8 cellular contexts compared by ENCODE assay signal in genomic region chr9:93577045-93577939, GRCh38. TPM values are rescaled to one million over a fixed set of nuclear protein-coding genes. Genes with fewer than 3 reads are reported as not detected.
A peak's percentile ranks its signal among the peaks of the same experiment; 100 is the strongest.
DNase-seq lines count a peak whose midpoint lies in the region; ATAC-seq and TF ChIP-seq lines count a peak whose summit lies in the region.

No MANE protein-coding gene starts in this region.

- H3K9me3 ChIP-seq in right atrium auricular region (no peaks in the 10 kb centered on the region), sigmoid colon (no peaks in the 10 kb centered on the region)

- H3K4me1 ChIP-seq in right atrium auricular region (peaks cover 0 to 61% of the 10 kb centered on the region in 2 donors), sigmoid colon (peaks cover 0 to 65% (median 56%) of the 10 kb centered on the region in 4 donors)

- TF ChIP-seq CTCF in 22Rv1 (IDR thresholded peaks at IDR 0.05) (no peak), right atrium auricular region (IDR thresholded peaks at IDR 0.05) (no peak), sigmoid colon (IDR thresholded peaks at IDR 0.05) (no peak)

- no peak for TF ChIP-seq POLR2A in sigmoid colon (IDR thresholded peaks at IDR 0.05)

- H3K4me1 Mint-ChIP-seq in activated naive CD8-positive, alpha-beta T cell treated with anti-CD3 and anti-CD28 coated beads, Interleukin-2, amount 50 U/mL, for 24 hours = peaks cover 30% of the 10 kb centered on the region

- H3K27me3 ChIP-seq in right atrium auricular region = no peaks in the 10 kb centered on the region
- H3K27me3 ChIP-seq in sigmoid colon = no peaks in the 10 kb centered on the region

- intact Hi-C loops in sigmoid colon (cut with DNase I) = no loop called here

- H3K27ac Mint-ChIP-seq in activated naive CD8-positive, alpha-beta T cell treated with anti-CD3 and anti-CD28 coated beads, Interleukin-2, amount 50 U/mL, for 24 hours = peak overlapping the region; percentile 80

- no peaks in the 10 kb centered on the region for H3K36me3 ChIP-seq in right atrium auricular region
- no peaks in the 10 kb centered on the region for H3K36me3 ChIP-seq in sigmoid colon

- H3K36me3 Mint-ChIP-seq in activated naive CD8-positive, alpha-beta T cell treated with anti-CD3 and anti-CD28 coated beads, Interleukin-2, amount 50 U/mL, for 24 hours (ENCODE audit: low read depth) = no peaks in the 10 kb centered on the region

- H3K4me3 Mint-ChIP-seq in activated naive CD8-positive, alpha-beta T cell treated with anti-CD3 and anti-CD28 coated beads, Interleukin-2, amount 50 U/mL, for 24 hours = peak overlapping the region; percentile 84

- ATAC-seq in GM18498 (IDR thresholded peaks at IDR 0.05; ENCODE audit: unreplicated experiment) = peak; percentile 26
- ATAC-seq in activated naive CD8-positive, alpha-beta T cell treated with anti-CD3 and anti-CD28 coated beads, Interleukin-2, amount 50 U/mL, for 24 hours = peak; percentile 9

- peak; percentile 34 for DNase-seq in activated naive CD8-positive, alpha-beta T cell treated with anti-CD3 and anti-CD28 coated beads, Interleukin-2, amount 50 U/mL, for 24 hours
- DNase-seq in right atrium auricular region (ENCODE audit: low spot score) (peak; percentile 58), sigmoid colon (no peak), SK-N-DZ (ENCODE audit: low spot score) (no peak), MV-4-11 (lab: John Stamatoyannopoulos, UW) (no peak)

- 1 to 2% methylated on average over 76 of the region's 76 CpGs for WGBS in sigmoid colon, 2 donors

- no peaks in the 10 kb centered on the region for H3K27me3 Mint-ChIP-seq in activated naive CD8-positive, alpha-beta T cell treated with anti-CD3 and anti-CD28 coated beads, Interleukin-2, amount 50 U/mL, for 24 hours

- H3K27ac ChIP-seq in 22Rv1 (peak overlapping the region; percentile 74), right atrium auricular region (peak overlapping the region; percentile 89), sigmoid colon (peak overlapping the region; percentile 80 to 98 (median 95))

- no peaks in the 10 kb centered on the region for H3K9me3 Mint-ChIP-seq in activated naive CD8-positive, alpha-beta T cell treated with anti-CD3 and anti-CD28 coated beads, Interleukin-2, amount 50 U/mL, for 24 hours

- TF ChIP-seq RAD21 in Ishikawa (IDR thresholded peaks at IDR 0.05; ENCODE audit: low read depth) = no peak

- TF ChIP-seq EP300 in Ishikawa (IDR thresholded peaks at IDR 0.05; ENCODE audit: borderline replicate concordance) (no peak), sigmoid colon (IDR thresholded peaks at IDR 0.05) (no peak)

- H3K4me3 ChIP-seq in right atrium auricular region = peak overlapping the region; percentile 79 to 84
- peak overlapping the region; percentile 49 to 96 (median 84) for H3K4me3 ChIP-seq in sigmoid colon

TF ChIP-seq in Ishikawa, 13 proteins besides CTCF, POLR2A, EP300 and RAD21:
- TF ChIP-seq YY1 (IDR thresholded peaks at IDR 0.05; ENCODE audit: low read depth) (peak; percentile 62; the same call in 1 of the 2 replicates), ZBTB7A (IDR thresholded peaks at IDR 0.05; ENCODE audit: low read depth) (0 out of 2 replicates have a peak, but pooled peaks have one; percentile 38), TAF1 (IDR thresholded peaks at IDR 0.05; ENCODE audit: low read depth) (peak; percentile 27), REST (IDR thresholded peaks at IDR 0.05; ENCODE audit: low read depth) (no peak), NFIC (IDR thresholded peaks at IDR 0.05) (peak; percentile 59), TEAD4 (IDR thresholded peaks at IDR 0.05) (0 out of 2 replicates have a peak, but pooled peaks have one; percentile 9), TCF12 (IDR thresholded peaks at IDR 0.05; ENCODE audit: low read depth) (no peak)
- TF ChIP-seq, protein P1, sequence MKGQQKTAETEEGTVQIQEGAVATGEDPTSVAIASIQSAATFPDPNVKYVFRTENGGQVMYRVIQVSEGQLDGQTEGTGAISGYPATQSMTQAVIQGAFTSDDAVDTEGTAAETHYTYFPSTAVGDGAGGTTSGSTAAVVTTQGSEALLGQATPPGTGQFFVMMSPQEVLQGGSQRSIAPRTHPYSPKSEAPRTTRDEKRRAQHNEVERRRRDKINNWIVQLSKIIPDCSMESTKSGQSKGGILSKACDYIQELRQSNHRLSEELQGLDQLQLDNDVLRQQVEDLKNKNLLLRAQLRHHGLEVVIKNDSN (IDR thresholded peaks at IDR 0.05) = 0 out of 2 replicates have a peak, but pooled peaks have one; percentile 2
- TF ChIP-seq, protein P2, sequence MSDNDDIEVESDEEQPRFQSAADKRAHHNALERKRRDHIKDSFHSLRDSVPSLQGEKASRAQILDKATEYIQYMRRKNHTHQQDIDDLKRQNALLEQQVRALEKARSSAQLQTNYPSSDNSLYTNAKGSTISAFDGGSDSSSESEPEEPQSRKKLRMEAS (IDR thresholded peaks at IDR 0.05) = peak; percentile 46; the same call in 1 of the 2 replicates
TF ChIP-seq in Ishikawa: peak in this region for 7.

RNA-seq across cellular contexts. Expression of gene PHF2, which starts 0.9 kb away (rescaled TPM):
- total RNA-seq in right atrium auricular region (10 to 100 TPM; 24.7 to 29.3 TPM), sigmoid colon (10 to 100 TPM; 21.4 to 31.9 (median 28.5) TPM)
- polyA plus RNA-seq in sigmoid colon = 10 to 100 TPM; 10.9 to 16.7 (median 12.6) TPM
- polyA plus RNA-seq in SK-N-DZ (2014; cell fraction: cytosol; rRNA removed) = 19.9 and 24.4 TPM in 2 replicates
- 21.9 and 23.1 TPM in 2 replicates for polyA plus RNA-seq in SK-N-DZ (2014; cell fraction: nucleus; rRNA removed)

Comparison
In these comparisons a context has a peak if more than half of its experiments do, and no peak if none do; other contexts are left out.
1. DNase-seq: peak in activated naive CD8-positive, alpha-beta T cell treated with anti-CD3 and anti-CD28 coated beads, Interleukin-2, amount 50 U/mL, for 24 hours (single experiment) and right atrium auricular region (single experiment); none in sigmoid colon (single experiment), SK-N-DZ (single experiment) and MV-4-11 (single experiment).
2. Peak in every context shown above with its lines, with median percentiles within 50 percentile points of each other: H3K27ac ChIP-seq.